In genomic region chr15:80779658-80780415, GRCh38 we compare ENCODE assay signal across 8 cellular contexts. TPM values are rescaled to one million over a fixed set of nuclear protein-coding genes. Genes with fewer than 3 reads are reported as not detected.
DNase-seq lines count a peak whose midpoint lies in the region; ATAC-seq and TF ChIP-seq lines count a peak whose summit lies in the region.

No MANE protein-coding gene starts in this region.

- no peaks in the 10 kb centered on the region for H3K9me3 ChIP-seq in stomach smooth muscle (ENCODE audit: control insufficient read depth in 2 of 2, low read length in 2 of 2)

- H3K4me1 ChIP-seq in stomach smooth muscle (ENCODE audit: control insufficient read depth, insufficient read depth, low read length): peaks cover 30% of the 10 kb centered on the region

- ATAC-seq in HG03521 (IDR thresholded peaks at IDR 0.05; ENCODE audit: unreplicated experiment) (no peak), HG02973 (IDR thresholded peaks at IDR 0.05; ENCODE audit: unreplicated experiment) (no peak)

- H3K4me3 ChIP-seq in stomach smooth muscle (ENCODE audit: low read length in 2 of 2): peak overlapping the region; percentile 77 to 79

- H3K9ac ChIP-seq in stomach smooth muscle (ENCODE audit: low read length in 2 of 2): no peak overlapping the region

- H3K36me3 ChIP-seq in stomach smooth muscle (ENCODE audit: control insufficient read depth in 2 of 2, insufficient read depth in 2 of 2, low read length in 2 of 2): peaks cover 0 to 4% of the 10 kb centered on the region in 2 donors

- peaks cover 34% of the 10 kb centered on the region for H3K4me1 Mint-ChIP-seq in brain

- H3K4me3 Mint-ChIP-seq in brain: peak overlapping the region; percentile 89 to 96 (median 93)

- peak; percentile 66 for DNase-seq in COR-L47 (lab: John Stamatoyannopoulos, UW)
- peak; percentile 28 for DNase-seq in LHCN-M2 (ENCODE audit: low read depth)
- peak; percentile 56 for DNase-seq in iris pigment epithelial cell (ENCODE audit: low read depth)
- DNase-seq in NCI-H187 treated with DMSO at 0.1 percent for 48 hours (lab: John Stamatoyannopoulos, UW): no peak

- H3K27me3 ChIP-seq in stomach smooth muscle (ENCODE audit: control insufficient read depth in 1 of 2, insufficient read depth in 2 of 2, low read length in 2 of 2): peaks cover 0 to 3% of the 10 kb centered on the region in 2 donors

- H3K27ac Mint-ChIP-seq in brain: peak overlapping the region in 3 of 5 experiments; percentile 20 to 85 (median 60)

- H3K27me3 Mint-ChIP-seq in brain: peaks cover 54% of the 10 kb centered on the region

- H3K27ac ChIP-seq in stomach smooth muscle (ENCODE audit: low read length): no peak overlapping the region

- H3K36me3 Mint-ChIP-seq in brain: no peaks in the 10 kb centered on the region

- TF ChIP-seq CTCF in brain (conservative IDR thresholded peaks at IDR 0.05): no peak

- H3K9me3 Mint-ChIP-seq in brain: peaks cover 0 to 3% (median 0%) of the 10 kb centered on the region in 5 experiments

RNA-seq across cellular contexts. Expression of gene CEMIP, which starts 0.7 kb away (rescaled TPM):
- total RNA-seq in LHCN-M2 (2014; rRNA removed): 1.5 and 4.5 TPM in 2 replicates
- 47.8 TPM for polyA plus RNA-seq in LHCN-M2 (2012)
- 4.5 TPM for polyA plus RNA-seq in brain (ENCODE audit: insufficient read depth, low read depth, low replicate concordance)
